11 cellular contexts compared by ENCODE assay signal in the genomic region with DNA sequence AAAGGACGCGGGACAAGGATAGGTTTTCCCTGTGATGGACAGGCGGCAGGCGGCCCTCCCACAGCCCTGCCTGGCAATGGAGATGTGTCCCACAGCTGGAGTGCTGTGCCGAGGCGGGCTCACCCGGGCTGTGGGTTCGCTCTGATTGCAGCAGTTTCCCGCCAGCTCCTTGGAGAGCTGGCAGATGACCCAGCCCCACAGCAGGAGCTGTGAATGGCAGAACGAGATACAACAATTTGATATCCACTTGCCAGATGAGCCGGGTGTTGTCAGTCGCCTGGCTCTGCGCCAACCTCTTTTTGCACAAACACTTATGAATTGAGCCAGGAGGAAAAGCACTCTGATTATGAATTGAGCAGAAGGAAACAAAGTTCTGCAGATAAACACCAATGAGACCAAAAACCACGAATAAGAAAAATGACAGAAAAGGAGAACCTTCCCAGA. TPM values are rescaled to one million over a fixed set of nuclear protein-coding genes. Genes with fewer than 3 reads are reported as not detected.
DNase-seq lines count a peak whose midpoint lies in the region; ATAC-seq and TF ChIP-seq lines count a peak whose summit lies in the region.
"Not testable (repeated sequence)": the region's sequence is repeated elsewhere in the genome, so short reads cannot be mapped to it uniquely, and the experiment has no call there.
"Had no signal": no experiment of that assay in that cellular context is flagged by ENCODE, and none has a peak within 500 bp of the region (broad histone marks: within the 10 kb centered on the region; RNA-seq: fewer than 3 reads in every experiment).

No MANE protein-coding gene starts in this region.

- TF ChIP-seq CTCF in HEK293 (tag by site-specific recombination; IDR thresholded peaks at IDR 0.05); coronary artery (IDR thresholded peaks at IDR 0.05); ovary (IDR thresholded peaks at IDR 0.05): not testable (repeated sequence)

- 3 to 8% (median 7%) methylated on average over 11 to 14 of the region's 14 CpGs for WGBS in ovary, 3 donors

- DNase-seq in NCI-H1417 (lab: John Stamatoyannopoulos, UW) (peak; percentile 42 to 74 (median 62)), NCI-H2227 (lab: John Stamatoyannopoulos, UW; ENCODE audit: unreplicated experiment) (peak; percentile 64), RPMI8226 (peak; percentile 13), left ventricle myocardium superior (peak; percentile 60), ovary (peak; percentile 58 to 72 (median 65))
- DNase-seq in coronary artery (ENCODE audit: low spot score) = not testable (repeated sequence)

- not testable (repeated sequence) for ATAC-seq in left ventricle myocardium superior

- H3K27ac ChIP-seq in HEK293 (ENCODE audit: extremely low read depth, low read depth, low read length); coronary artery; ovary: not testable (repeated sequence)

- CTCF ChIA-PET in HEK293 (lab: Yijun Ruan, JAX) = not testable (repeated sequence)

- not testable (repeated sequence) for H3K4me3 ChIP-seq in HEK293 (ENCODE audit: low read depth, low read length); ovary
- H3K4me3 ChIP-seq in coronary artery = peak overlapping the region; percentile 22

- not testable (repeated sequence) for TF ChIP-seq EP300 in ovary (IDR thresholded peaks at IDR 0.05)

- TF ChIP-seq POLR2A in ovary (IDR thresholded peaks at IDR 0.05) = not testable (repeated sequence)

- not testable (repeated sequence) for H3K9me3 ChIP-seq in HEK293 (ENCODE audit: control insufficient read depth, insufficient read depth, low read depth, low read length); ovary

- not testable (repeated sequence) for H3K4me1 ChIP-seq in HEK293 (ENCODE audit: control insufficient read depth, insufficient read depth, low read length); ovary (ENCODE audit: insufficient read depth)

- H3K27me3 ChIP-seq in ovary = not testable (repeated sequence)

- POLR2A ChIA-PET in HEK293 (lab: Yijun Ruan, JAX) = not testable (repeated sequence)

- not testable (repeated sequence) for H3K36me3 ChIP-seq in HEK293 (ENCODE audit: control insufficient read depth in 2 of 2, insufficient read depth in 1 of 2, low read length in 2 of 2); ovary

- intact Hi-C loops in left ventricle myocardium superior (cut with micrococcal nuclease); ovary (cut with DNase I): not testable (repeated sequence)

TF ChIP-seq in HEK293, 187 proteins besides CTCF, POLR2A, EP300 and RAD21:
- TF ChIP-seq EGR2 (tag by site-specific recombination; IDR thresholded peaks at IDR 0.05; ENCODE audit: low read depth) = peak; percentile 41; the same call in 1 of the 2 replicates
- peak; percentile 45 for TF ChIP-seq ZIC2 (tag by site-specific recombination; IDR thresholded peaks at IDR 0.05)

RNA-seq across cellular contexts. Expression of a gene that starts 33.7 kb away (rescaled TPM):
- total RNA-seq in left ventricle myocardium superior (not detected), ovary (under 1 TPM in 6 of 7 donors, not detected in 1; 0.12 to 0.37 (median 0.16) TPM)
- polyA plus RNA-seq in ovary = under 1 TPM; 0.20 to 0.23 TPM
- total RNA-seq: astrocyte, liver had no signal
- polyA plus RNA-seq: cardiac muscle cell; liver; naive thymus-derived CD4-positive, alpha-beta T cell had no signal
